Comparison of ENCODE assay signal across 8 cellular contexts in genomic region chr16:17470871-17471744, GRCh38. TPM values are rescaled to one million over a fixed set of nuclear protein-coding genes. Genes with fewer than 3 reads are reported as not detected.
DNase-seq lines count a peak whose midpoint lies in the region; ATAC-seq, FAIRE-seq and TF ChIP-seq lines count a peak whose summit lies in the region.

TSS of gene XYLT1 (minus strand) at chr16:17470960. CDS start at chr16:17470796, 164 bp downstream.

- 2% methylated on average over 17 to 38 of the region's 44 CpGs for WGBS in GM23248 (ENCODE audit: low coverage in 1 of 2, low lambda C conversion rate in 2 of 2, missing lambda C conversion rate in 2 of 2), 2 experiments
- 8 to 12% methylated on average over 26 to 44 of the region's 44 CpGs for WGBS in pancreas, 2 donors

- no peaks in the 10 kb centered on the region for H3K36me3 ChIP-seq in GM23248 (ENCODE audit: low read depth)
- no peaks in the 10 kb centered on the region for H3K36me3 ChIP-seq in Panc1 (ENCODE audit: control insufficient read depth, insufficient read depth, low read length)
- H3K36me3 ChIP-seq in pancreas: no peaks in the 10 kb centered on the region

- CTCF ChIA-PET in Panc1 (lab: Charles Lee): no interaction called here

- no peak for FAIRE-seq in pancreas (lab: Jason Lieb, UNC)

- in situ Hi-C loops in GM23248 (cut with MboI): loop anchor here (25.0 kb wide), 1 partner anchor 609 kb away; no protein-coding TSS in a partner anchor
- in situ Hi-C loops in Panc1 (cut with HindIII; ENCODE audit: low pct_unique_long_range_greater_than_20kb, low sequenced_read_pairs): no loop called here

- H3K4me3 ChIP-seq in GM23248 (peak within 1 kb of the TSS; percentile 90), Panc1 (ENCODE audit: low read depth in 2 of 2, low read length in 2 of 2) (peak within 1 kb of the TSS; percentile 31 to 38; a peak in 3 of 4 replicates), pancreas (peak within 1 kb of the TSS; percentile 57 to 75 (median 63))

- no peaks in the 10 kb centered on the region for H4K20me1 ChIP-seq in GM23248 (ENCODE audit: insufficient read depth)

- peak within 1 kb of the TSS; percentile 96 for H3K4me2 ChIP-seq in GM23248 (ENCODE audit: unreplicated experiment)

- intact Hi-C loops in Panc1 (cut with micrococcal nuclease; ENCODE audit: unreplicated experiment) (no loop called here), Right ventricle myocardium superior (cut with DNase I) (no loop called here), pancreas (cut with DNase I) (loop anchor here in 1 of 3 donors (10.0 kb wide), 1 partner anchor 196 kb away; no protein-coding TSS in a partner anchor)

- H3K4me1 ChIP-seq in GM23248 (ENCODE audit: insufficient read depth): peaks cover 33% of the 10 kb centered on the region
- peaks cover 10% of the 10 kb centered on the region for H3K4me1 ChIP-seq in Panc1 (ENCODE audit: control insufficient read depth, insufficient read depth, low read length)
- peaks cover 0 to 7% (median 0%) of the 10 kb centered on the region in 3 donors for H3K4me1 ChIP-seq in pancreas

- TF ChIP-seq CTCF in Panc1 (IDR thresholded peaks at IDR 0.05): no peak
- TF ChIP-seq CTCF in pancreas (IDR thresholded peaks at IDR 0.05): no peak

- H2AFZ ChIP-seq in GM23248: peak within 1 kb of the TSS; percentile 84

- DNase-seq in GM23248: peak; percentile 100
- DNase-seq in Panc1 (ENCODE audit: low read depth, low spot score): no peak
- DNase-seq in activated naive CD4-positive, alpha-beta T cell treated with anti-CD3 and anti-CD28 coated beads, Interleukin-2, amount 50 U/mL, for 16 hours: peak; percentile 62
- DNase-seq in Right ventricle myocardium superior: peak; percentile 66
- peak; percentile 48 to 72 (median 62) for DNase-seq in pancreas

- peaks cover 24% of the 10 kb centered on the region for H3F3A ChIP-seq in GM23248 (ENCODE audit: insufficient read depth)

- H3K9me3 ChIP-seq in GM23248 (ENCODE audit: low read depth): no peaks in the 10 kb centered on the region
- H3K9me3 ChIP-seq in Panc1 (ENCODE audit: control insufficient read depth, insufficient read depth, low read depth, low read length): no peaks in the 10 kb centered on the region
- no peaks in the 10 kb centered on the region for H3K9me3 ChIP-seq in pancreas

- H3K27me3 ChIP-seq in GM23248 (replicated peaks; ENCODE audit: insufficient read depth) (no peaks in the 10 kb centered on the region), Panc1 (ENCODE audit: control insufficient read depth, insufficient read depth, low read length) (peaks cover 39% of the 10 kb centered on the region), pancreas (no peaks in the 10 kb centered on the region)

- H3K27ac ChIP-seq in GM23248 (peak within 1 kb of the TSS; percentile 85), Panc1 (ENCODE audit: low read length) (no peak within 1 kb of the TSS), pancreas (peak within 1 kb of the TSS; percentile 31 to 55 (median 44))

- POLR2A ChIA-PET in Panc1 (lab: Charles Lee): no interaction called here

- peak within 1 kb of the TSS; percentile 85 for H3K9ac ChIP-seq in GM23248

- no TSS peak for BruUV-seq in Panc1 (replicated peaks; lab: Mats Ljungman, UMichigan)

- peaks cover 42% of the 10 kb centered on the region for H3K79me2 ChIP-seq in GM23248 (ENCODE audit: insufficient read depth)

- peak; percentile 31; the same call in 1 of the 2 replicates for ATAC-seq in Panc1
- ATAC-seq in Right ventricle myocardium superior (ENCODE audit: poor library complexity): peak; percentile 78
- peak; percentile 59 to 71 (median 66) for ATAC-seq in pancreas
- ATAC-seq in GM18867 (IDR thresholded peaks at IDR 0.05; ENCODE audit: unreplicated experiment): no peak
- no peak for ATAC-seq in GM21717 (IDR thresholded peaks at IDR 0.05; ENCODE audit: unreplicated experiment)
- no peak for ATAC-seq in HG03354 (IDR thresholded peaks at IDR 0.05; ENCODE audit: poor library complexity, severe bottlenecking, unreplicated experiment)

- no peaks in the 10 kb centered on the region for H3K9me2 ChIP-seq in GM23248 (ENCODE audit: insufficient read depth)

RNA-seq across cellular contexts. Expression of gene XYLT1, which starts in this region (rescaled TPM):
- 26.3 and 26.8 TPM in 2 replicates for total RNA-seq in GM23248 (2014; rRNA removed; shearing (Covaris generic))
- 4.1 and 4.5 TPM in 2 replicates for polyA plus RNA-seq in GM23248 (2016; fragmentation: Nextera tagmentation; extraction: Ambion mirVana)
- total RNA-seq in Panc1 (2021; ENCODE audit: unreplicated experiment): 0.62 TPM
- polyA plus RNA-seq in Panc1 (2012; ENCODE audit: insufficient read length): 0.05 TPM
- total RNA-seq in Right ventricle myocardium superior: 1.7 TPM
- total RNA-seq in pancreas: 1 to 10 TPM; 4.0 to 8.2 (median 4.9) TPM
- 1 to 10 TPM; 1.6 to 1.8 TPM for polyA plus RNA-seq in pancreas

Comparison
In these comparisons a context has a peak if more than half of its experiments do, and no peak if none do; other contexts are left out.
1. Peak in ATAC-seq and H3K4me3 ChIP-seq in Panc1; RNA of the gene not detected or under 1 TPM.
2. H3K4me3 ChIP-seq: peak in every context shown above with its lines; median percentile 90 in GM23248; 63 in pancreas; 34 in Panc1.
3. ATAC-seq: peak in Right ventricle myocardium superior (single experiment) and pancreas (4 of 4); none in GM18867 (single experiment), GM21717 (single experiment) and HG03354 (single experiment).